In the genomic region with DNA sequence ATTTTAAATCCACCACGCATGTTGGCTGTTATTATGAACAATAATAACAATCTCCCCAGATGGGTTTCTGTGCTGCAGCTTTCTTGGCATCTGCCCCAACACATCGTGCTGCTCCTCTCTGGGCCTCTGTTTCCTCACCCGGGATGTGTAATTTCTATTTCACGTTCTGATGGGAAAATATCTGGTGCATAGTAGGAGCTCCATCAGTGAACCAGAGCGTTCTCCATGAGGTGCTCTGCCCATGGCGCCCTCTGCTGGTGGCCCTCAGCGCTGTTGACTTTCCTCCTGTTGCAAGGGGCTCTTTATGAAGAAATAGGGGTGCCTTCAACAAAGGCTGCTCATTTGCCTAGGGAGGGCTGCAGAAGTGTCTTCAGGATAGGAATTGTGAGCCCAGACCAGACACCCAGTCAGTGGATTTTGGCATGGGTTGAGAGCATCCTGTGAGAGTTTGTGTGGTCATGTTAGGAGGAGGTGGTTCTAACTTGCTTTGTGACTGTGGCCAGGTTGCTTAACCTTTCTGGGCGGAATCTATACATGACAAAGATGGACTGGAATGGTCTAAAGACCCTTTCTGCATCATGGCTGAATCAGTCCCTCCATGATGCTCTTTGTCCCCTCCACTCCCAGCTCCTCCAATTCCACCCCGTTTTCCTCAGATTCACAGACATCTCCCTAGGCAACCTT, we compare ENCODE assay signal across 1 cellular context.
A peak's percentile ranks its signal among the peaks of the same experiment; 100 is the strongest.
TF ChIP-seq lines count a peak whose summit lies in the region.

No MANE protein-coding gene starts in this region.

TF ChIP-seq in HepG2, 621 proteins besides CTCF, POLR2A, EP300 and RAD21 (continued from another document):
- TF ChIP-seq, protein P1, sequence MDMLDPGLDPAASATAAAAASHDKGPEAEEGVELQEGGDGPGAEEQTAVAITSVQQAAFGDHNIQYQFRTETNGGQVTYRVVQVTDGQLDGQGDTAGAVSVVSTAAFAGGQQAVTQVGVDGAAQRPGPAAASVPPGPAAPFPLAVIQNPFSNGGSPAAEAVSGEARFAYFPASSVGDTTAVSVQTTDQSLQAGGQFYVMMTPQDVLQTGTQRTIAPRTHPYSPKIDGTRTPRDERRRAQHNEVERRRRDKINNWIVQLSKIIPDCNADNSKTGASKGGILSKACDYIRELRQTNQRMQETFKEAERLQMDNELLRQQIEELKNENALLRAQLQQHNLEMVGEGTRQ (IDR thresholded peaks at IDR 0.05; ENCODE audit: low read depth, low read length), result no peak
- TF ChIP-seq, protein P1 (CRISPR knock-in tag; IDR thresholded peaks at IDR 0.05; ENCODE audit: borderline replicate concordance), result no peak
- TF ChIP-seq, protein P2, sequence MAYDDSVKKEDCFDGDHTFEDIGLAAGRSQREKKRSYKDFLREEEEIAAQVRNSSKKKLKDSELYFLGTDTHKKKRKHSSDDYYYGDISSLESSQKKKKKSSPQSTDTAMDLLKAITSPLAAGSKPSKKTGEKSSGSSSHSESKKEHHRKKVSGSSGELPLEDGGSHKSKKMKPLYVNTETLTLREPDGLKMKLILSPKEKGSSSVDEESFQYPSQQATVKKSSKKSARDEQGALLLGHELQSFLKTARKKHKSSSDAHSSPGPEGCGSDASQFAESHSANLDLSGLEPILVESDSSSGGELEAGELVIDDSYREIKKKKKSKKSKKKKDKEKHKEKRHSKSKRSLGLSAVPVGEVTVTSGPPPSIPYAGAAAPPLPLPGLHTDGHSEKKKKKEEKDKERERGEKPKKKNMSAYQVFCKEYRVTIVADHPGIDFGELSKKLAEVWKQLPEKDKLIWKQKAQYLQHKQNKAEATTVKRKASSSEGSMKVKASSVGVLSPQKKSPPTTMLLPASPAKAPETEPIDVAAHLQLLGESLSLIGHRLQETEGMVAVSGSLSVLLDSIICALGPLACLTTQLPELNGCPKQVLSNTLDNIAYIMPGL (CRISPR knock-in tag; IDR thresholded peaks at IDR 0.05; ENCODE audit: borderline replicate concordance in 1 of 2, low read depth in 1 of 2), result peak in 1 of 2 experiments; percentile 50; a peak in 1 of 4 replicates
- TF ChIP-seq FOXA3 (CRISPR knock-in tag; IDR thresholded peaks at IDR 0.05) (peak; percentile 58; the same call in 1 of the 2 replicates), ZNF205 (CRISPR knock-in tag; IDR thresholded peaks at IDR 0.05) (no peak), ETV6 (CRISPR knock-in tag; conservative IDR thresholded peaks at IDR 0.05) (no peak), ZNF235 (CRISPR knock-in tag; IDR thresholded peaks at IDR 0.05; ENCODE audit: borderline replicate concordance) (no peak), ZFP90 (CRISPR knock-in tag; IDR thresholded peaks at IDR 0.05; ENCODE audit: borderline replicate concordance) (no peak), JARID2 (CRISPR knock-in tag; IDR thresholded peaks at IDR 0.05; ENCODE audit: insufficient replicate concordance) (no peak), ZNF768 (CRISPR knock-in tag; IDR thresholded peaks at IDR 0.05) (peak; percentile 74), SMC3 (IDR thresholded peaks at IDR 0.05; ENCODE audit: low read length) (peak; percentile 92), ARNTL (CRISPR knock-in tag; IDR thresholded peaks at IDR 0.05) (no peak), ZNF572 (CRISPR knock-in tag; IDR thresholded peaks at IDR 0.05) (0 out of 2 replicates have a peak, but pooled peaks have one; percentile 61), HIVEP1 (CRISPR knock-in tag; IDR thresholded peaks at IDR 0.05) (0 out of 2 replicates have a peak, but pooled peaks have one; percentile 20), ZKSCAN8 (CRISPR knock-in tag; IDR thresholded peaks at IDR 0.05; ENCODE audit: borderline replicate concordance) (no peak), CBX1 (IDR thresholded peaks at IDR 0.05; ENCODE audit: low read depth) (no peak), ZNF605 (CRISPR knock-in tag; IDR thresholded peaks at IDR 0.05) (0 out of 2 replicates have a peak, but pooled peaks have one; percentile 24), MAFF (IDR thresholded peaks at IDR 0.05; ENCODE audit: low read depth, low read length) (no peak), ZNF558 (CRISPR knock-in tag; IDR thresholded peaks at IDR 0.05; ENCODE audit: borderline replicate concordance) (peak; percentile 39; the same call in 1 of the 2 replicates), ERF (CRISPR knock-in tag; IDR thresholded peaks at IDR 0.05) (no peak), CENPT (CRISPR knock-in tag; IDR thresholded peaks at IDR 0.05; ENCODE audit: low read depth) (no peak), ISL2 (CRISPR knock-in tag; IDR thresholded peaks at IDR 0.05) (no peak), ZNF501 (CRISPR knock-in tag; IDR thresholded peaks at IDR 0.05) (peak; percentile 29; the same call in 1 of the 2 replicates), NFE2L2 (IDR thresholded peaks at IDR 0.05; ENCODE audit: low read length) (0 out of 2 replicates have a peak, but pooled peaks have one; percentile 24)
- TF ChIP-seq, protein P3, sequence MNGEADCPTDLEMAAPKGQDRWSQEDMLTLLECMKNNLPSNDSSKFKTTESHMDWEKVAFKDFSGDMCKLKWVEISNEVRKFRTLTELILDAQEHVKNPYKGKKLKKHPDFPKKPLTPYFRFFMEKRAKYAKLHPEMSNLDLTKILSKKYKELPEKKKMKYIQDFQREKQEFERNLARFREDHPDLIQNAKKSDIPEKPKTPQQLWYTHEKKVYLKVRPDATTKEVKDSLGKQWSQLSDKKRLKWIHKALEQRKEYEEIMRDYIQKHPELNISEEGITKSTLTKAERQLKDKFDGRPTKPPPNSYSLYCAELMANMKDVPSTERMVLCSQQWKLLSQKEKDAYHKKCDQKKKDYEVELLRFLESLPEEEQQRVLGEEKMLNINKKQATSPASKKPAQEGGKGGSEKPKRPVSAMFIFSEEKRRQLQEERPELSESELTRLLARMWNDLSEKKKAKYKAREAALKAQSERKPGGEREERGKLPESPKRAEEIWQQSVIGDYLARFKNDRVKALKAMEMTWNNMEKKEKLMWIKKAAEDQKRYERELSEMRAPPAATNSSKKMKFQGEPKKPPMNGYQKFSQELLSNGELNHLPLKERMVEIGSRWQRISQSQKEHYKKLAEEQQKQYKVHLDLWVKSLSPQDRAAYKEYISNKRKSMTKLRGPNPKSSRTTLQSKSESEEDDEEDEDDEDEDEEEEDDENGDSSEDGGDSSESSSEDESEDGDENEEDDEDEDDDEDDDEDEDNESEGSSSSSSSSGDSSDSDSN (CRISPR knock-in tag; IDR thresholded peaks at IDR 0.05), result peak; percentile 63
- TF ChIP-seq, protein P4, sequence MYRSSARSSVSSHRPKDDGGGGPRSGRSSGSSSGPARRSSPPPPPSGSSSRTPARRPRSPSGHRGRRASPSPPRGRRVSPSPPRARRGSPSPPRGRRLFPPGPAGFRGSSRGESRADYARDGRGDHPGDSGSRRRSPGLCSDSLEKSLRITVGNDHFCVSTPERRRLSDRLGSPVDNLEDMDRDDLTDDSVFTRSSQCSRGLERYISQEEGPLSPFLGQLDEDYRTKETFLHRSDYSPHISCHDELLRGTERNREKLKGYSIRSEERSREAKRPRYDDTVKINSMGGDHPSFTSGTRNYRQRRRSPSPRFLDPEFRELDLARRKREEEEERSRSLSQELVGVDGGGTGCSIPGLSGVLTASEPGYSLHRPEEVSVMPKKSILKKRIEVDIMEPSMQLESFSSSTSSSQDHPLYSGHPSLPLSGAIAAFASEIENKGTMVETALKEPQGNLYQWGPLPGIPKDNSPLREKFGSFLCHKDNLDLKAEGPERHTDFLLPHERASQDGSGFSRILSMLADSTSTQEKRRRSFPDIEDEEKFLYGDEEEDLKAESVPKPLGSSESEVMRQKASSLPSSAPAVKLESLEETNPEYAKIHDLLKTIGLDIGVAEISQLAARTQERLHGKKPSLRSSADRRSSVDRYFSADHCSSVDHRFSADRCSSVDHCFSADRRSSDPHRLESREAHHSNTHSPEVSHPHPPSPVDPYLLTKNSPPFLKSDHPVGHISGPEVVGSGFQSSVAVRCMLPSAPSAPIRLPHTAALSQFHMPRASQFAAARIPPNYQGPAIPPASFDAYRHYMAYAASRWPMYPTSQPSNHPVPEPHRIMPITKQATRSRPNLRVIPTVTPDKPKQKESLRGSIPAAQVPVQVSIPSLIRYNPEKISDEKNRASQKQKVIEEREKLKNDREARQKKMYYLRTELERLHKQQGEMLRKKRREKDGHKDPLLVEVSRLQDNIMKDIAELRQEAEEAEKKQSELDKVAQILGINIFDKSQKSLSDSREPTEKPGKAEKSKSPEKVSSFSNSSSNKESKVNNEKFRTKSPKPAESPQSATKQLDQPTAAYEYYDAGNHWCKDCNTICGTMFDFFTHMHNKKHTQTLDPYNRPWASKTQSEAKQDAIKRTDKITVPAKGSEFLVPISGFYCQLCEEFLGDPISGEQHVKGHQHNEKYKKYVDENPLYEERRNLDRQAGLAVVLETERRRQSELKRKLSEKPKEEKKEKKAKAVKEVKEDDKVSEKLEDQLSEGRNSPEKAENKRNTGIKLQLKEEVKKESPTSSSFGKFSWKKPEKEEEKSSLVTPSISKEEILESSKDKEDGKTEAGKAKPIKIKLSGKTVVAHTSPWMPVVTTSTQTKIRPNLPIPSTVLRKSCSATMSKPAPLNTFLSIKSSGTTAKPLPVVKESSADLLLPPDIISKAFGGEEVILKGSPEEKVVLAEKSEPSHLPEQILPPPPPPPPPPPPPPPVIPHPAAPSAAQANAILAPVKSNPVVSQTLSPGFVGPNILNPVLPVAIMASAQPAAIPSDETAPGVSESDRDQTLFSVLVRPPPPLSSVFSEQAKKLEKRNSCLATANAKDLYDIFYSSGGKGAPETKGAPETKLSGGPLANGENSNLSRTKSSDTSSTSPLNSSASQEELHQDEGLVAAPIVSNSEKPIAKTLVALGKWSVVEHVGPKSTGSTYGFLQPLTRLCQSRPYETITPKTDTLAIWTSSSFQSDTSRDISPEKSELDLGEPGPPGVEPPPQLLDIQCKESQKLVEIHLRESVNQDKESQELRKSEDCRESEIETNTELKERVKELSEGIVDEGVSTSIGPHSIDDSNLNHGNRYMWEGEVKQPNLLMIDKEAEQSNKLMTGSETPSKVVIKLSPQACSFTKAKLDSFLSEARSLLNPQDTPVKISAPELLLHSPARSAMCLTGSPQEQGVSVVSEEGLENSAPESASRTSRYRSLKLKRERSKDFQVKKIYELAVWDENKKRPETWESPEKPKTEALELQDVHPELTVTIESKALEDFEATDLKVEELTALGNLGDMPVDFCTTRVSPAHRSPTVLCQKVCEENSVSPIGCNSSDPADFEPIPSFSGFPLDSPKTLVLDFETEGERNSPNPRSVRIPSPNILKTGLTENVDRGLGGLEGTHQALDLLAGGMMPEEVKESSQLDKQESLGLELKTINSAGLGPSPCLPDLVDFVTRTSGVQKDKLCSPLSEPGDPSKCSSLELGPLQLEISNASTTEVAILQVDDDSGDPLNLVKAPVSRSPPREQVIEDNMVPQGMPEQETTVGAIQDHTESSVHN (CRISPR knock-in tag; IDR thresholded peaks at IDR 0.05), result peak; percentile 58; the same call in 1 of the 2 replicates
- TF ChIP-seq, protein P5, sequence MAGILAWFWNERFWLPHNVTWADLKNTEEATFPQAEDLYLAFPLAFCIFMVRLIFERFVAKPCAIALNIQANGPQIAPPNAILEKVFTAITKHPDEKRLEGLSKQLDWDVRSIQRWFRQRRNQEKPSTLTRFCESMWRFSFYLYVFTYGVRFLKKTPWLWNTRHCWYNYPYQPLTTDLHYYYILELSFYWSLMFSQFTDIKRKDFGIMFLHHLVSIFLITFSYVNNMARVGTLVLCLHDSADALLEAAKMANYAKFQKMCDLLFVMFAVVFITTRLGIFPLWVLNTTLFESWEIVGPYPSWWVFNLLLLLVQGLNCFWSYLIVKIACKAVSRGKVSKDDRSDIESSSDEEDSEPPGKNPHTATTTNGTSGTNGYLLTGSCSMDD (CRISPR knock-in tag; IDR thresholded peaks at IDR 0.05), result no peak
TF ChIP-seq in HepG2: peak in this region for 33.
